In the genomic region with DNA sequence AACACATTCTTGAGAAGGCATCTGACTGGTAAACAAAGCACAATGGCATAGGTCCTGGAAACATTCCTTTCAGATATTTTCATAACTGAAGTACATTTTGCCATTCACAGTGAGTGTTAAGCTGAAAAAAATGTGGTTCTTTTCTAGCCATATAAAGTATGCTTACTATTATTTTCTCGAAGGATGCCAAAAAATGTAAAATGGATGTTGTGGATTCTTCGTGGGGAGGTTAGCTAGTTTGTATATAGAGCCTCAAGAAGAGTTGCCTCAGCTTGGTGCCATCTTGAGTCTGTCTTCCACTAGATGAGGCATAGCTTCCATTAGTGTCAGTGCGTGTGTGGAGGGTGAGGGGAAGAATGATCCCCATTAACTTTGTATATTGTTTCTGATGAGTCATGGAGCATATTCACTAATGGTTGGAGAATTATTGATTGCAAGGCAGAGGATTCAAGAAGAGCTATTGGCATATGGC, we compare ENCODE assay signal across 9 cellular contexts. TPM values are rescaled to one million over a fixed set of nuclear protein-coding genes. Genes with fewer than 3 reads are reported as not detected.
DNase-seq lines count a peak whose midpoint lies in the region; ATAC-seq and TF ChIP-seq lines count a peak whose summit lies in the region.
"Had no signal": no experiment of that assay in that cellular context is flagged by ENCODE, and none has a peak within 500 bp of the region (broad histone marks: within the 10 kb centered on the region; RNA-seq: fewer than 3 reads in every experiment).

No MANE protein-coding gene starts in this region.

- intact Hi-C loops in thyroid gland (cut with DNase I) = no loop called here

- POLR2A ChIA-PET in HEK293T (lab: Yijun Ruan, JAX) = no interaction called here

- H3K4me3 ChIP-seq in thyroid gland (replicated peaks in 1 of 3) = no peak overlapping the region

- H3K4me1 ChIP-seq in thyroid gland = peaks cover 16 to 17% of the 10 kb centered on the region in 2 donors

- DNase-seq in activated naive CD4-positive, alpha-beta T cell treated with Interleukin-2 at 50 U/mL for 16 hours = peak; percentile 55
- DNase-seq in activated naive CD4-positive, alpha-beta T cell (lab: John Stamatoyannopoulos, UW) = no peak
- peak; percentile 55 to 63 for DNase-seq in activated CD4-positive, alpha-beta T cell treated with anti-CD3 and anti-CD28 coated beads, Interleukin-2, amount 50 U/mL, for 4 hours
- peak; percentile 62 for DNase-seq in foreskin melanocyte
- no peak for DNase-seq in thyroid gland
- no peak for DNase-seq in HuH-7.5 (ENCODE audit: low spot score)
- no peak for DNase-seq in HEK293T (ENCODE audit: extremely low spot score)
- DNase-seq: ovary had no signal

- TF ChIP-seq POLR2A in thyroid gland (IDR thresholded peaks at IDR 0.05) = no peak

- TF ChIP-seq CTCF in thyroid gland (IDR thresholded peaks at IDR 0.05) = no peak

- no peaks in the 10 kb centered on the region for H3K36me3 ChIP-seq in thyroid gland
- H3K36me3 ChIP-seq: ovary had no signal

- no peaks in the 10 kb centered on the region for H3K27me3 ChIP-seq in thyroid gland
- H3K27me3 ChIP-seq: ovary had no signal

- no peak for ATAC-seq in HG02981 (IDR thresholded peaks at IDR 0.05; ENCODE audit: unreplicated experiment)

- CTCF ChIA-PET in HEK293T (lab: Yijun Ruan, JAX) = interaction anchor here (1.1 kb wide), 1 partner anchor 8 kb away, joined by 3 read pairs; no protein-coding TSS in a partner anchor

- H3K27ac ChIP-seq in thyroid gland = peak overlapping the region in 2 of 3 donors; percentile 21 to 62
- H3K27ac ChIP-seq: ovary had no signal

- 67 to 85% methylated on average over 3 of the region's 3 CpGs for WGBS in thyroid gland, 2 donors

- H3K9me3 ChIP-seq in thyroid gland = no peaks in the 10 kb centered on the region
- H3K9me3 ChIP-seq: ovary had no signal

TF ChIP-seq in HEK293T, 16 proteins besides CTCF, POLR2A, EP300 and RAD21:
- no peak for TF ChIP-seq LEF1 (IDR thresholded peaks at IDR 0.05; ENCODE audit: borderline replicate concordance)

RNA-seq across cellular contexts. Expression of a gene that starts 4.1 kb away (rescaled TPM):
- 100 to 1,000 TPM; 190 to 279 (median 216) TPM for total RNA-seq in thyroid gland

Comparison
In these comparisons a context has a peak if more than half of its experiments do, and no peak if none do; other contexts are left out.
1. DNase-seq: peak in activated naive CD4-positive, alpha-beta T cell treated with Interleukin-2 at 50 U/mL for 16 hours (single experiment), activated CD4-positive, alpha-beta T cell treated with anti-CD3 and anti-CD28 coated beads, Interleukin-2, amount 50 U/mL, for 4 hours (2 of 2) and foreskin melanocyte (single experiment); none in activated naive CD4-positive, alpha-beta T cell (0 of 4), thyroid gland (0 of 2), HuH-7.5 (single experiment) and HEK293T (single experiment).